Comparison of ENCODE assay signal across 14 cellular contexts in genomic region chr2:11866358-11867335, GRCh38.
DNase-seq lines count a peak whose midpoint lies in the region; ATAC-seq and TF ChIP-seq lines count a peak whose summit lies in the region.
"Had no signal": no experiment of that assay in that cellular context is flagged by ENCODE, and none has a peak within 500 bp of the region (broad histone marks: within the 10 kb centered on the region; RNA-seq: fewer than 3 reads in every experiment).

No MANE protein-coding gene starts in this region.

- no peaks in the 10 kb centered on the region for H3K27me3 Mint-ChIP-seq in stimulated activated naive CD8-positive, alpha-beta T cell treated with anti-CD3 and anti-CD28 coated beads, Interleukin-15, amount 100 ng/mL, for 72 hours

- ATAC-seq in HG03066 (IDR thresholded peaks at IDR 0.05; ENCODE audit: low read depth, unreplicated experiment), result peak; percentile 30
- peak; percentile 81 for ATAC-seq in stimulated activated naive CD8-positive, alpha-beta T cell treated with anti-CD3 and anti-CD28 coated beads, Interleukin-15, amount 100 ng/mL, for 72 hours
- no peak for ATAC-seq in GM21786 (IDR thresholded peaks at IDR 0.05; ENCODE audit: unreplicated experiment)
- ATAC-seq: heart right ventricle, psoas muscle had no signal

- H3K4me1 ChIP-seq in OCI-LY1 (ENCODE audit: insufficient read depth, low read length, severe bottlenecking), result peaks cover 38% of the 10 kb centered on the region

- no peaks in the 10 kb centered on the region for H3K79me2 ChIP-seq in OCI-LY1 (ENCODE audit: insufficient read depth, low read length)

- H3K4me3 ChIP-seq in OCI-LY1 (ENCODE audit: low read depth, low read length, poor library complexity, severe bottlenecking), result no peak overlapping the region
- H3K4me3 ChIP-seq: heart right ventricle, psoas muscle had no signal

- H3K9ac ChIP-seq in OCI-LY1 (ENCODE audit: low read length), result no peak overlapping the region

- H3K9me3 ChIP-seq in OCI-LY1 (ENCODE audit: low read length), result no peaks in the 10 kb centered on the region
- H3K9me3 ChIP-seq: psoas muscle had no signal

- H3K4me1 Mint-ChIP-seq in stimulated activated naive CD8-positive, alpha-beta T cell treated with anti-CD3 and anti-CD28 coated beads, Interleukin-15, amount 100 ng/mL, for 72 hours, result peaks cover 32% of the 10 kb centered on the region

- no peak overlapping the region for H2AFZ ChIP-seq in OCI-LY1 (ENCODE audit: low read length)

- no peaks in the 10 kb centered on the region for H3F3A ChIP-seq in OCI-LY1 (ENCODE audit: insufficient read depth, low read length)

- H3K4me2 ChIP-seq in OCI-LY1 (ENCODE audit: low read length), result no peak overlapping the region

- H3K27ac ChIP-seq in OCI-LY1 (ENCODE audit: low read depth, low read length, poor library complexity, severe bottlenecking), result peak overlapping the region; percentile 98
- H3K27ac ChIP-seq: C4-2B, heart right ventricle, psoas muscle, VCaP had no signal

- H3K9me3 Mint-ChIP-seq in stimulated activated naive CD8-positive, alpha-beta T cell treated with anti-CD3 and anti-CD28 coated beads, Interleukin-15, amount 100 ng/mL, for 72 hours, result no peaks in the 10 kb centered on the region

- H3K9me2 ChIP-seq in OCI-LY1 (ENCODE audit: low read depth, low read length), result no peaks in the 10 kb centered on the region

- no peak overlapping the region for H3K4me3 Mint-ChIP-seq in stimulated activated naive CD8-positive, alpha-beta T cell treated with anti-CD3 and anti-CD28 coated beads, Interleukin-15, amount 100 ng/mL, for 72 hours

- DNase-seq in stimulated activated CD4-positive, alpha-beta T cell treated with anti-CD3 and anti-CD28 coated beads, Interleukin-1b, Interleukin-23, amount 100 ng/mL, for 48 hours, result peak; percentile 18
- no peak for DNase-seq in stimulated activated CD4-positive, alpha-beta T cell treated with anti-CD3 and anti-CD28 coated beads, Interleukin-12 subunit alpha, Interleukin-12 subunit beta, amount 100 ng/mL, for 4 hours
- peak in 1 of 2 donors; percentile 16 for DNase-seq in stimulated activated naive CD8-positive, alpha-beta T cell treated with anti-CD3 and anti-CD28 coated beads, Interleukin-15, amount 100 ng/mL, for 72 hours
- DNase-seq in cortex of kidney (lab: John Stamatoyannopoulos, UW), result no peak
- DNase-seq in NCI-H1105 treated with DMSO at 0.1 percent for 48 hours (lab: John Stamatoyannopoulos, UW), result no peak
- DNase-seq: heart right ventricle, mammary epithelial cell, psoas muscle, RPMI8226 had no signal

- no peak for TF ChIP-seq CTCF in OCI-LY1 (IDR thresholded peaks at IDR 0.05; ENCODE audit: low read length)

- H3K27ac Mint-ChIP-seq in stimulated activated naive CD8-positive, alpha-beta T cell treated with anti-CD3 and anti-CD28 coated beads, Interleukin-15, amount 100 ng/mL, for 72 hours, result no peak overlapping the region

- peaks cover 74% of the 10 kb centered on the region for H3K36me3 ChIP-seq in OCI-LY1 (ENCODE audit: insufficient read depth, low read length)
- H3K36me3 ChIP-seq: heart right ventricle had no signal

- no peaks in the 10 kb centered on the region for H3K27me3 ChIP-seq in OCI-LY1 (ENCODE audit: insufficient read depth, low read length)
- H3K27me3 ChIP-seq: heart right ventricle had no signal

- H4K20me1 ChIP-seq in OCI-LY1 (ENCODE audit: insufficient read depth, low read length), result no peaks in the 10 kb centered on the region
